1 cellular context compared by ENCODE assay signal in genomic region chr9:91060520-91061343, GRCh38.
TF ChIP-seq lines count a peak whose summit lies in the region.

No MANE protein-coding gene starts in this region.

TF ChIP-seq in HepG2, 621 proteins besides CTCF, POLR2A, EP300 and RAD21 (continued from another document and continues in another):
- no peak for TF ChIP-seq ZNF318 (CRISPR knock-in tag; IDR thresholded peaks at IDR 0.05)
- peak; percentile 34; the same call in 1 of the 2 replicates for TF ChIP-seq SMC3 (IDR thresholded peaks at IDR 0.05; ENCODE audit: low read length)
- no peak for TF ChIP-seq ZNF275 (CRISPR knock-in tag; IDR thresholded peaks at IDR 0.05; ENCODE audit: borderline replicate concordance)
- peak; percentile 67; the same call in 1 of the 2 replicates for TF ChIP-seq FOSL1 (CRISPR knock-in tag; IDR thresholded peaks at IDR 0.05; ENCODE audit: borderline replicate concordance)
- TF ChIP-seq RCOR2 (CRISPR knock-in tag; IDR thresholded peaks at IDR 0.05), result no peak
- no peak for TF ChIP-seq ZNF296 (CRISPR knock-in tag; conservative IDR thresholded peaks at IDR 0.05)
- no peak for TF ChIP-seq HOXA9 (CRISPR knock-in tag; IDR thresholded peaks at IDR 0.05; ENCODE audit: borderline replicate concordance)
- no peak for TF ChIP-seq ZNF891 (CRISPR knock-in tag; IDR thresholded peaks at IDR 0.05)
- TF ChIP-seq ZNF362 (CRISPR knock-in tag; IDR thresholded peaks at IDR 0.05; ENCODE audit: borderline replicate concordance), result 0 out of 2 replicates have a peak, but pooled peaks have one; percentile 42
- peak; percentile 83; the same call in 1 of the 2 replicates for TF ChIP-seq HMG20A (CRISPR knock-in tag; IDR thresholded peaks at IDR 0.05; ENCODE audit: borderline replicate concordance)
- TF ChIP-seq HNF4G (IDR thresholded peaks at IDR 0.05; ENCODE audit: borderline replicate concordance, low read depth, low read length), result 0 out of 2 replicates have a peak, but pooled peaks have one; percentile 5
- TF ChIP-seq HNF4G (CRISPR knock-in tag; IDR thresholded peaks at IDR 0.05; ENCODE audit: borderline replicate concordance, low read depth), result no peak
- TF ChIP-seq MLXIP (CRISPR knock-in tag; IDR thresholded peaks at IDR 0.05; ENCODE audit: borderline replicate concordance), result no peak
- TF ChIP-seq ZNF234 (CRISPR knock-in tag; conservative IDR thresholded peaks at IDR 0.05), result no peak
- TF ChIP-seq NFE2 (CRISPR knock-in tag; IDR thresholded peaks at IDR 0.05), result no peak
- no peak for TF ChIP-seq RFX1 (IDR thresholded peaks at IDR 0.05)
- TF ChIP-seq NR2F6 (IDR thresholded peaks at IDR 0.05), result 0 out of 2 replicates have a peak, but pooled peaks have one; percentile 33
- TF ChIP-seq NR2F6 (CRISPR knock-in tag; IDR thresholded peaks at IDR 0.05), result peak; percentile 46; the same call in 1 of the 2 replicates
- no peak for TF ChIP-seq ZNF468 (CRISPR knock-in tag; IDR thresholded peaks at IDR 0.05)
- peak; percentile 42; the same call in 1 of the 3 replicates for TF ChIP-seq MXI1 (IDR thresholded peaks at IDR 0.05; ENCODE audit: borderline replicate concordance, low read depth, low read length)
- no peak for TF ChIP-seq ZNF574 (CRISPR knock-in tag; IDR thresholded peaks at IDR 0.05)
- TF ChIP-seq CREB3 (CRISPR knock-in tag; IDR thresholded peaks at IDR 0.05), result 0 out of 2 replicates have a peak, but pooled peaks have one; percentile 68
- peak; percentile 43; the same call in 1 of the 2 replicates for TF ChIP-seq NR2C2 (CRISPR knock-in tag; IDR thresholded peaks at IDR 0.05; ENCODE audit: borderline replicate concordance)
- TF ChIP-seq ZNF383 (CRISPR knock-in tag; IDR thresholded peaks at IDR 0.05; ENCODE audit: borderline replicate concordance), result no peak
- TF ChIP-seq ATM (IDR thresholded peaks at IDR 0.05; ENCODE audit: borderline replicate concordance), result no peak
- peak in 1 of 2 experiments; percentile 93; a peak in 2 of 4 replicates for TF ChIP-seq ATF4 (CRISPR knock-in tag; IDR thresholded peaks at IDR 0.05)
- TF ChIP-seq ZNF878 (CRISPR knock-in tag; IDR thresholded peaks at IDR 0.05), result peak; percentile 32
- no peak for TF ChIP-seq AGO2 (optimal IDR thresholded peaks at IDR 0.05; ENCODE audit: low read depth, low read length)
- TF ChIP-seq ZNF205 (CRISPR knock-in tag; IDR thresholded peaks at IDR 0.05), result no peak
- TF ChIP-seq ZNF326 (CRISPR knock-in tag; IDR thresholded peaks at IDR 0.05; ENCODE audit: borderline replicate concordance), result no peak
- no peak for TF ChIP-seq ZNF546 (CRISPR knock-in tag; conservative IDR thresholded peaks at IDR 0.05)
- no peak for TF ChIP-seq GLI4 (CRISPR knock-in tag; IDR thresholded peaks at IDR 0.05; ENCODE audit: borderline replicate concordance)
- TF ChIP-seq ZNF670 (CRISPR knock-in tag; IDR thresholded peaks at IDR 0.05; ENCODE audit: borderline replicate concordance), result peak; percentile 71; the same call in 1 of the 2 replicates
- TF ChIP-seq ZBTB2 (CRISPR knock-in tag; IDR thresholded peaks at IDR 0.05; ENCODE audit: low read depth), result no peak
- no peak for TF ChIP-seq MIXL1 (CRISPR knock-in tag; IDR thresholded peaks at IDR 0.05)
- TF ChIP-seq WIZ (CRISPR knock-in tag; IDR thresholded peaks at IDR 0.05), result no peak
- no peak for TF ChIP-seq MED13 (CRISPR knock-in tag; IDR thresholded peaks at IDR 0.05)
- no peak for TF ChIP-seq IRF1 (CRISPR knock-in tag; IDR thresholded peaks at IDR 0.05; ENCODE audit: low read depth)
